35 cellular contexts compared by ENCODE assay signal in the genomic region with DNA sequence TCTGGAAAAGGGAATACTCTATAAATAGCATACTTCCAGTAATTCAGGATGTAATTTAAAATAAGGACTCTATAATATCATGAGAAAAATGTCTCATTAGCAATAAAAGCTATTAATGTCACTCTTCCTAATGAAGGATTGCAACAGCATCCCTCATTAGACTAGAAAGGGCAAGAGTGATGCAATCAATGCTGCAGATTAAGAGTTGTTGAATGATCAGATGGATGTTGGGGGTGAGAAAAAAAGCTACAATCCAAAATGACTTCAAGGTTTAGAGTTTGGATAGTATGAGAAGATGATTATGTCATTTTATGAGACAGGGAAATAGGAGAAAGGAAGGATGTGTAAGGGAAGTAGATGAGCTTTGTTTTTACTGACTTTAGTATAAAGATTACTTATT.
DNase-seq lines count a peak whose midpoint lies in the region; ATAC-seq, FAIRE-seq and TF ChIP-seq lines count a peak whose summit lies in the region.
"Had no signal": no experiment of that assay in that cellular context is flagged by ENCODE, and none has a peak within 500 bp of the region (broad histone marks: within the 10 kb centered on the region; RNA-seq: fewer than 3 reads in every experiment).

No MANE protein-coding gene starts in this region.

- no peak for TF ChIP-seq CTCF in HepG2 (CRISPR knock-in tag; IDR thresholded peaks at IDR 0.05)
- TF ChIP-seq CTCF in right lobe of liver (IDR thresholded peaks at IDR 0.05) = no peak
- no peak for TF ChIP-seq CTCF in IMR-90 (conservative IDR thresholded peaks at IDR 0.05; ENCODE audit: low read depth, low read length)
- no peak for TF ChIP-seq CTCF in K562 (IDR thresholded peaks at IDR 0.05 in 2 of 3, conservative IDR thresholded peaks at IDR 0.05 in 1 of 3; ENCODE audit: insufficient read depth in 2 of 3, low read depth in 1 of 3, low read length in 3 of 3)
- no peak for TF ChIP-seq CTCF in brain microvascular endothelial cell (IDR thresholded peaks at IDR 0.05; ENCODE audit: low read depth, low read length, missing control alignments)
- TF ChIP-seq CTCF in MCF 10A (IDR thresholded peaks at IDR 0.05; ENCODE audit: unreplicated experiment) = no peak

- H3K23ac ChIP-seq in IMR-90 (ENCODE audit: low read depth, low read length) = no peak overlapping the region

- no peak overlapping the region for H3K14ac ChIP-seq in IMR-90 (replicated peaks; ENCODE audit: low read depth, low read length)

- no peak overlapping the region for H3K18ac ChIP-seq in IMR-90 (ENCODE audit: low read depth, low read length)

- H4K91ac ChIP-seq in IMR-90 (ENCODE audit: insufficient read depth, low read depth, low read length) = no peak overlapping the region

- H3K56ac ChIP-seq in IMR-90 (ENCODE audit: extremely low read depth, insufficient read depth, low read length) = no peak overlapping the region

- no peaks in the 10 kb centered on the region for H3K36me3 Mint-ChIP-seq in MCF 10A (ENCODE audit: insufficient read depth, unreplicated experiment)
- H3K36me3 Mint-ChIP-seq: CD14-positive monocyte; CD4-positive, alpha-beta memory T cell; CD4-positive, CD25-positive, alpha-beta regulatory T cell; CD8-positive, alpha-beta T cell had no signal

- H3K4me3 ChIP-seq in HepG2 (replicated peaks in 1 of 3; ENCODE audit: insufficient read depth in 1 of 3, low read depth in 2 of 3, low read length in 3 of 3) (no peak overlapping the region), right lobe of liver (no peak overlapping the region), IMR-90 (ENCODE audit: insufficient read depth, low read depth, low read length) (no peak overlapping the region), K562 (no peak overlapping the region), brain microvascular endothelial cell (ENCODE audit: low read depth, low read length) (no peak overlapping the region)
- H3K4me3 ChIP-seq: A549; BLaER1; BLaER1 treated with 17β-estradiol and CSF1 and Interleukin-3, amounts not matched to agents 10 nM and 100 nM had no signal

- FAIRE-seq in HepG2 (lab: Jason Lieb, UNC) = no peak
- no peak for FAIRE-seq in K562 (lab: Jason Lieb, UNC)
- FAIRE-seq: A204.1, A549, D721Med had no signal

- no peak for DNase-seq in HepG2 (ENCODE audit: low spot score)
- DNase-seq in right lobe of liver = no peak
- no peak for DNase-seq in IMR-90
- no peak for DNase-seq in K562 (ENCODE audit: extremely low read depth in 1 of 4, low spot score in 3 of 4)
- no peak for DNase-seq in brain microvascular endothelial cell
- DNase-seq in MCF 10A (ENCODE audit: unreplicated experiment) = no peak
- DNase-seq: 8988T; ACHN; AML-193; BE2C; C1 segment of cervical spinal cord; Caco-2; Calu3; CD4-positive, alpha-beta memory T cell; CD4-positive, alpha-beta T cell; CD4-positive, CD25-positive, alpha-beta regulatory T cell; CD8-positive, alpha-beta memory T cell; CD8-positive, alpha-beta T cell; COR-L47; DMS 273 treated with DMSO at 0.1 percent for 48 hours; DMS153; DMS53; DMS79; DMS79 treated with DMSO at 0.1 percent for 48 hours; DND-41; EL had no signal

- H3K9ac ChIP-seq in HepG2 (ENCODE audit: insufficient read depth, low read depth, low read length) = no peak overlapping the region
- no peak overlapping the region for H3K9ac ChIP-seq in IMR-90 (ENCODE audit: low read depth, low read length)
- no peak overlapping the region for H3K9ac ChIP-seq in K562 (ENCODE audit: insufficient read depth in 1 of 2, low read depth in 2 of 2, low read length in 2 of 2)
- H3K9ac ChIP-seq: BLaER1; BLaER1 treated with 17β-estradiol and CSF1 and Interleukin-3, amounts not matched to agents 10 nM and 100 nM had no signal

- H2BK120ac ChIP-seq in IMR-90 (ENCODE audit: low read depth, low read length) = no peak overlapping the region

- no peaks in the 10 kb centered on the region for H3K27me3 ChIP-seq in HepG2 (ENCODE audit: control insufficient read depth in 1 of 2, insufficient read depth in 2 of 2, low read length in 2 of 2)
- H3K27me3 ChIP-seq in right lobe of liver = no peaks in the 10 kb centered on the region
- H3K27me3 ChIP-seq in IMR-90 (ENCODE audit: control insufficient read depth, insufficient read depth, low read length) = no peaks in the 10 kb centered on the region
- no peaks in the 10 kb centered on the region for H3K27me3 ChIP-seq in K562 (ENCODE audit: control insufficient read depth in 2 of 2, insufficient read depth in 2 of 2, low read length in 2 of 2)
- H3K27me3 ChIP-seq in brain microvascular endothelial cell (replicated peaks) = no peaks in the 10 kb centered on the region
- H3K27me3 ChIP-seq: BE2C; BLaER1; BLaER1 treated with 17β-estradiol and CSF1 and Interleukin-3, amounts not matched to agents 10 nM and 100 nM had no signal

- no peak overlapping the region for H2BK15ac ChIP-seq in IMR-90 (ENCODE audit: low read depth, low read length)

- in situ Hi-C loops in HepG2 (cut with HindIII; ENCODE audit: extremely low pct_ligation_motif_present, low pct_unique_long_range_greater_than_20kb) = no loop called here
- in situ Hi-C loops in IMR-90 (cut with MboI; ENCODE audit: low sequenced_read_pairs) = no loop called here
- in situ Hi-C loops in K562 (cut with MboI) = loop anchor here (25.0 kb wide), 1 partner anchor 594 kb away; no protein-coding TSS in a partner anchor
- in situ Hi-C loops in brain microvascular endothelial cell (cut with HindIII; ENCODE audit: low pct_ligation_motif_present, low sequenced_read_pairs) = no loop called here

- POLR2A ChIA-PET in HepG2 (lab: Yijun Ruan, JAX) = no interaction called here
- POLR2A ChIA-PET in IMR-90 (lab: Charles Lee; ENCODE audit: unreplicated experiment) = no interaction called here
- POLR2A ChIA-PET in K562 (lab: Yijun Ruan, JAX) = no interaction called here
- POLR2A ChIA-PET in MCF 10A (lab: Yijun Ruan, JAX) = interaction anchor here (0.7 to 1.0 kb wide), 3 partner anchors 15 to 656 kb away, joined by 3 to 4 read pairs (median 3); no protein-coding TSS in a partner anchor

- TF ChIP-seq RAD21 in HepG2 (CRISPR knock-in tag; IDR thresholded peaks at IDR 0.05) (no peak), IMR-90 (IDR thresholded peaks at IDR 0.05; ENCODE audit: low read length) (no peak), K562 (CRISPR knock-in tag; conservative IDR thresholded peaks at IDR 0.05 in 1 of 2, IDR thresholded peaks at IDR 0.05 in 1 of 2) (no peak)

- H4K20me1 ChIP-seq in HepG2 (ENCODE audit: insufficient read depth, low read length) = no peaks in the 10 kb centered on the region
- H4K20me1 ChIP-seq in IMR-90 (ENCODE audit: insufficient read depth, low read length) = no peaks in the 10 kb centered on the region
- no peaks in the 10 kb centered on the region for H4K20me1 ChIP-seq in K562 (replicated peaks; ENCODE audit: control insufficient read depth, insufficient read depth, low read length)
- H4K20me1 ChIP-seq: BLaER1; BLaER1 treated with 17β-estradiol and CSF1 and Interleukin-3, amounts not matched to agents 10 nM and 100 nM had no signal

- dilution Hi-C loops in IMR-90 (cut with HindIII; ENCODE audit: low sequenced_read_pairs, unreplicated experiment) = no loop called here

- no peak overlapping the region for H3K27ac ChIP-seq in HepG2 (ENCODE audit: extremely low read length, insufficient read depth, low read length)
- no peak overlapping the region for H3K27ac ChIP-seq in right lobe of liver
- H3K27ac ChIP-seq in IMR-90 (ENCODE audit: insufficient read depth, low read length) = no peak overlapping the region
- no peak overlapping the region for H3K27ac ChIP-seq in K562 (ENCODE audit: extremely low read depth, low read depth, low read length)
- no peak overlapping the region for H3K27ac ChIP-seq in brain microvascular endothelial cell
- H3K27ac ChIP-seq: 22Rv1; A549; BLaER1; BLaER1 treated with 17β-estradiol and CSF1 and Interleukin-3, amounts not matched to agents 10 nM and 100 nM; C4-2B had no signal

- no peaks in the 10 kb centered on the region for H3K79me2 ChIP-seq in HepG2 (ENCODE audit: insufficient read depth, low read length)
- H3K79me2 ChIP-seq in K562 (ENCODE audit: control insufficient read depth, insufficient read depth, low read length) = no peaks in the 10 kb centered on the region

- H2AFZ ChIP-seq in HepG2 (ENCODE audit: low read length) = no peak overlapping the region
- H2AFZ ChIP-seq in IMR-90 (replicated peaks; ENCODE audit: low read length, poor library complexity) = no peak overlapping the region
- no peak overlapping the region for H2AFZ ChIP-seq in K562 (ENCODE audit: low read depth, low read length)

- no peak overlapping the region for H2AK9ac ChIP-seq in IMR-90 (replicated peaks; ENCODE audit: low read depth, low read length, poor library complexity)

- H3K4me3 Mint-ChIP-seq in MCF 10A (ENCODE audit: unreplicated experiment) = no peak overlapping the region
- H3K4me3 Mint-ChIP-seq: B cell; CD14-positive monocyte; CD4-positive, alpha-beta memory T cell; CD4-positive, alpha-beta T cell; CD4-positive, CD25-positive, alpha-beta regulatory T cell; CD8-positive, alpha-beta memory T cell; CD8-positive, alpha-beta T cell had no signal

- H3K9me3 ChIP-seq in HepG2 (ENCODE audit: low read length) = no peaks in the 10 kb centered on the region
- H3K9me3 ChIP-seq in right lobe of liver = no peaks in the 10 kb centered on the region
- no peaks in the 10 kb centered on the region; the same call in 1 of the 2 replicates for H3K9me3 ChIP-seq in IMR-90 (ENCODE audit: control insufficient read depth, insufficient read depth, low read length)
- H3K9me3 ChIP-seq in K562 (replicated peaks; ENCODE audit: control insufficient read depth, insufficient read depth, low read depth, low read length) = no peaks in the 10 kb centered on the region
- H3K9me3 ChIP-seq: A549, BE2C, BLaER1, Caco-2 had no signal

- no peak overlapping the region for H3K4ac ChIP-seq in IMR-90 (ENCODE audit: low read depth, low read length)

- TF ChIP-seq EP300 in HepG2 (IDR thresholded peaks at IDR 0.05; ENCODE audit: low read depth in 2 of 2, low read length in 2 of 2) = no peak
- no peak for TF ChIP-seq EP300 in HepG2 (CRISPR knock-in tag; IDR thresholded peaks at IDR 0.05; ENCODE audit: borderline replicate concordance)
- TF ChIP-seq EP300 in K562 (IDR thresholded peaks at IDR 0.05; ENCODE audit: low read length) = no peak

- H3K4me1 Mint-ChIP-seq in MCF 10A (ENCODE audit: insufficient read depth, unreplicated experiment) = peaks cover 10% of the 10 kb centered on the region
- H3K4me1 Mint-ChIP-seq: CD14-positive monocyte; CD4-positive, alpha-beta memory T cell; CD4-positive, CD25-positive, alpha-beta regulatory T cell; CD8-positive, alpha-beta memory T cell had no signal

- ATAC-seq in HepG2 = no peak
- no peak for ATAC-seq in right lobe of liver
- ATAC-seq in IMR-90 (ENCODE audit: low read depth) = no peak
- no peak for ATAC-seq in K562
- ATAC-seq: A549; CD8-positive, alpha-beta T cell had no signal

- H2AK5ac ChIP-seq in IMR-90 (ENCODE audit: low read depth, low read length) = no peak overlapping the region

- intact Hi-C loops in HepG2 (cut with micrococcal nuclease; ENCODE audit: unreplicated experiment) = no loop called here
- intact Hi-C loops in right lobe of liver (cut with DNase I) = no loop called here
- intact Hi-C loops in IMR-90 (cut with micrococcal nuclease) = no loop called here
- intact Hi-C loops in K562 (cut with micrococcal nuclease) = no loop called here
- intact Hi-C loops in MCF 10A (cut with micrococcal nuclease) = no loop called here

- BruUV-seq in HepG2 (replicated peaks; lab: Mats Ljungman, UMichigan) = no TSS peak
- BruUV-seq in IMR-90 (replicated peaks; lab: Mats Ljungman, UMichigan) = no TSS peak
- BruUV-seq in K562 (replicated peaks; lab: Mats Ljungman, UMichigan) = no TSS peak
- no TSS peak for BruUV-seq in MCF 10A (replicated peaks; lab: Mats Ljungman, UMichigan)

- H3K36me3 ChIP-seq in HepG2 (replicated peaks in 1 of 2; ENCODE audit: control insufficient read depth in 1 of 2, insufficient read depth in 2 of 2, low read length in 2 of 2) (no peaks in the 10 kb centered on the region), right lobe of liver (no peaks in the 10 kb centered on the region), IMR-90 (ENCODE audit: control insufficient read depth, insufficient read depth, low read length) (no peaks in the 10 kb centered on the region), K562 (ENCODE audit: control insufficient read depth, insufficient read depth, low read length) (no peaks in the 10 kb centered on the region), brain microvascular endothelial cell (replicated peaks) (no peaks in the 10 kb centered on the region)
- H3K36me3 ChIP-seq: BE2C; BLaER1; BLaER1 treated with 17β-estradiol and CSF1 and Interleukin-3, amounts not matched to agents 10 nM and 100 nM had no signal

- no peak overlapping the region for H2BK20ac ChIP-seq in IMR-90 (ENCODE audit: low read depth, low read length)

- H4K5ac ChIP-seq in IMR-90 (ENCODE audit: low read depth, low read length) = no peak overlapping the region

- CTCF ChIA-PET in HepG2 (lab: Yijun Ruan, JAX; ENCODE audit: low intra/inter-chr PET ratio, low total read pairs) (no interaction called here), IMR-90 (lab: Yijun Ruan, JAX) (no interaction called here), K562 (lab: Yijun Ruan, JAX; ENCODE audit: low intra/inter-chr PET ratio) (no interaction called here), MCF 10A (lab: Yijun Ruan, JAX) (interaction anchor here (0.7 to 1.3 kb wide), 3 partner anchors 21 to 201 kb away, joined by 3 to 4 read pairs (median 3); no protein-coding TSS in a partner anchor)

- TF ChIP-seq POLR2A in HepG2 (IDR thresholded peaks at IDR 0.05; ENCODE audit: insufficient read depth in 1 of 2, low read depth in 2 of 2, low read length in 2 of 2) (no peak), right lobe of liver (IDR thresholded peaks at IDR 0.05) (no peak), IMR-90 (IDR thresholded peaks at IDR 0.05; ENCODE audit: low read depth, low read length) (no peak), K562 (conservative IDR thresholded peaks at IDR 0.05) (no peak)

- H3K4me2 ChIP-seq in HepG2 (ENCODE audit: low read depth, low read length) = no peak overlapping the region
- H3K4me2 ChIP-seq in IMR-90 (ENCODE audit: low read depth, low read length) = no peak overlapping the region
- no peak overlapping the region for H3K4me2 ChIP-seq in K562 (ENCODE audit: insufficient read depth, low read length)
- H3K4me2 ChIP-seq: A549; BLaER1; BLaER1 treated with 17β-estradiol and CSF1 and Interleukin-3, amounts not matched to agents 10 nM and 100 nM had no signal

- H3K9me3 Mint-ChIP-seq in MCF 10A (ENCODE audit: unreplicated experiment) = peaks cover 14% of the 10 kb centered on the region

- H3K79me1 ChIP-seq in IMR-90 (ENCODE audit: low read depth in 1 of 2, low read length in 2 of 2) = no peaks in the 10 kb centered on the region

- H3K27ac Mint-ChIP-seq in MCF 10A (ENCODE audit: low read depth, unreplicated experiment) = no peak overlapping the region
- H3K27ac Mint-ChIP-seq: B cell; CD14-positive monocyte; CD4-positive, alpha-beta memory T cell; CD4-positive, alpha-beta T cell; CD4-positive, CD25-positive, alpha-beta regulatory T cell; CD8-positive, alpha-beta memory T cell; CD8-positive, alpha-beta T cell had no signal

- H3K9me1 ChIP-seq in IMR-90 (ENCODE audit: insufficient read depth, low read length) = no peaks in the 10 kb centered on the region
- H3K9me1 ChIP-seq in K562 (ENCODE audit: control insufficient read depth, insufficient read depth, low read length) = no peaks in the 10 kb centered on the region

- no peaks in the 10 kb centered on the region for H3K4me1 ChIP-seq in HepG2 (ENCODE audit: insufficient read depth, low read length)
- H3K4me1 ChIP-seq in right lobe of liver = no peaks in the 10 kb centered on the region
- no peaks in the 10 kb centered on the region for H3K4me1 ChIP-seq in IMR-90 (ENCODE audit: control insufficient read depth, insufficient read depth, low read length)
- no peaks in the 10 kb centered on the region for H3K4me1 ChIP-seq in K562 (replicated peaks in 1 of 2; ENCODE audit: control insufficient read depth in 2 of 2, insufficient read depth in 2 of 2, low read length in 2 of 2)
- H3K4me1 ChIP-seq: A549; BE2C; BLaER1; BLaER1 treated with 17β-estradiol and CSF1 and Interleukin-3, amounts not matched to agents 10 nM and 100 nM had no signal

- no peak overlapping the region for H2BK5ac ChIP-seq in IMR-90 (ENCODE audit: low read depth, low read length, poor library complexity, severe bottlenecking)

- no peaks in the 10 kb centered on the region for H3K27me3 Mint-ChIP-seq in MCF 10A (ENCODE audit: insufficient read depth, unreplicated experiment)
- H3K27me3 Mint-ChIP-seq: CD4-positive, alpha-beta memory T cell; CD4-positive, alpha-beta T cell; CD4-positive, CD25-positive, alpha-beta regulatory T cell; CD8-positive, alpha-beta memory T cell had no signal

- H4K8ac ChIP-seq in IMR-90 (ENCODE audit: low read depth in 2 of 2, low read length in 2 of 2) = no peak overlapping the region
